Comparison of ENCODE assay signal across 15 cellular contexts in genomic region chr4:7524841-7525240, GRCh38.
"Had no signal": no experiment of that assay in that cellular context is flagged by ENCODE, and none has a peak within 500 bp of the region (broad histone marks: within the 10 kb centered on the region; RNA-seq: fewer than 3 reads in every experiment).

No MANE protein-coding gene starts in this region.

- H3K36me3 Mint-ChIP-seq: type B pancreatic cell had no signal

- H3K4me1 Mint-ChIP-seq: activated B cell treated with CpG ODN at 0.5 μM for 24 hours had no signal

- H3K4me1 ChIP-seq: left lung had no signal

- DNase-seq: activated B cell treated with CpG ODN at 0.5 μM for 24 hours; activated CD4-positive, alpha-beta T cell treated with anti-CD3 and anti-CD28 coated beads, Interleukin-2, amount 50 U/mL, for 1 hour; activated gamma-delta T cell; activated T-cell treated with anti-CD3 and anti-CD28 coated beads, Interleukin-2, amount 50 U/mL, for 48 hours; foreskin melanocyte; heart left ventricle; islet precursor cell; left lung; stimulated activated CD4-positive, alpha-beta T cell treated with anti-CD3 and anti-CD28 coated beads, Interleukin-2, amount 100 ng/mL, for 48 hours; T-helper 9 cell had no signal

- H3K4me3 Mint-ChIP-seq: activated B cell treated with CpG ODN at 0.5 μM for 24 hours, neural crest cell, type B pancreatic cell had no signal

- H3K27ac Mint-ChIP-seq: activated B cell treated with CpG ODN at 0.5 μM for 24 hours, type B pancreatic cell had no signal

- H3K4me3 ChIP-seq: cardiac muscle cell, heart left ventricle, left lung, suprapubic skin had no signal

- ATAC-seq: heart left ventricle; left lung; stimulated activated naive CD8-positive, alpha-beta T cell treated with anti-CD3 and anti-CD28 coated beads, Interleukin-15, Interleukin-2, amounts not matched to agents 100 U/mL and 50 U/mL, for 24 hours had no signal

- H3K9me3 Mint-ChIP-seq: activated B cell treated with CpG ODN at 0.5 μM for 24 hours, neural crest cell, type B pancreatic cell had no signal

- H3K36me3 ChIP-seq: cardiac muscle cell, heart left ventricle, left lung, suprapubic skin had no signal

- H3K27ac ChIP-seq: cardiac muscle cell, heart left ventricle, left lung, suprapubic skin had no signal

- H3K9me3 ChIP-seq: heart left ventricle, left lung, suprapubic skin had no signal
